Comparison of ENCODE assay signal across 8 cellular contexts in genomic region chr15:66865622-66866611, GRCh38.
DNase-seq lines count a peak whose midpoint lies in the region; ATAC-seq and TF ChIP-seq lines count a peak whose summit lies in the region.

No MANE protein-coding gene starts in this region.

- H3K4me1 ChIP-seq in left lung (peaks cover 0 to 25% of the 10 kb centered on the region in 2 donors), A673 (ENCODE audit: insufficient read depth, low read length, poor library complexity, severe bottlenecking) (no peaks in the 10 kb centered on the region)

- H3K4me3 ChIP-seq in left lung (no peak overlapping the region), A673 (ENCODE audit: low read depth, low read length, poor library complexity, severe bottlenecking) (no peak overlapping the region)

- H3K27me3 ChIP-seq in left lung (no peaks in the 10 kb centered on the region), A673 (replicated peaks; ENCODE audit: insufficient read depth, low read depth, low read length, poor library complexity) (no peaks in the 10 kb centered on the region)

- H3K36me3 ChIP-seq in left lung: no peaks in the 10 kb centered on the region
- no peaks in the 10 kb centered on the region for H3K36me3 ChIP-seq in A673 (ENCODE audit: insufficient read depth, low read length, poor library complexity, severe bottlenecking)

- no TSS peak for BruUV-seq in A673 (replicated peaks; lab: Mats Ljungman, UMichigan)

- DNase-seq in left lung: peak; percentile 69 to 80
- DNase-seq in A673 (ENCODE audit: low spot score): no peak
- DNase-seq in AG08396 (ENCODE audit: low spot score): no peak
- DNase-seq in SW480 (ENCODE audit: low spot score): no peak
- no peak for DNase-seq in DMS114 treated with DMSO at 0.1 percent for 48 hours (lab: John Stamatoyannopoulos, UW; ENCODE audit: unreplicated experiment)

- intact Hi-C loops in left lung (cut with DNase I): no loop called here
- intact Hi-C loops in A673 (cut with micrococcal nuclease; ENCODE audit: unreplicated experiment): no loop called here

- H3K27ac ChIP-seq in left lung (peak overlapping the region in 1 of 2 donors; percentile 13), A673 (ENCODE audit: low read depth, low read length, poor library complexity, severe bottlenecking) (no peak overlapping the region)

- POLR2A ChIA-PET in A673 (lab: Charles Lee; ENCODE audit: low non-redundant PET): no interaction called here

- TF ChIP-seq CTCF in left lung (IDR thresholded peaks at IDR 0.05) (no peak), A673 (conservative IDR thresholded peaks at IDR 0.05; ENCODE audit: low read depth, low read length) (no peak)

- peak; percentile 80 for ATAC-seq in GM18498 (IDR thresholded peaks at IDR 0.05; ENCODE audit: unreplicated experiment)
- peak; percentile 72 for ATAC-seq in HG02642 (IDR thresholded peaks at IDR 0.05; ENCODE audit: poor library complexity, unreplicated experiment)
- ATAC-seq in left lung: peak; percentile 66

- H3K9me3 ChIP-seq in left lung (no peaks in the 10 kb centered on the region), A673 (ENCODE audit: low read depth, low read length, poor library complexity, severe bottlenecking) (no peaks in the 10 kb centered on the region)

- CTCF ChIA-PET in A673 (lab: Charles Lee): no interaction called here

TF ChIP-seq in PFSK-1, 5 proteins besides CTCF, POLR2A, EP300 and RAD21:
- TF ChIP-seq REST (IDR thresholded peaks at IDR 0.05; ENCODE audit: insufficient read depth in 1 of 2, low read depth in 2 of 2, low read length in 2 of 2) (no peak), SIN3A (IDR thresholded peaks at IDR 0.05; ENCODE audit: borderline replicate concordance, insufficient read depth, low read length) (no peak), TAF1 (IDR thresholded peaks at IDR 0.05; ENCODE audit: borderline replicate concordance, insufficient read depth, low read length) (no peak), FOXP2 (optimal IDR thresholded peaks at IDR 0.05; ENCODE audit: borderline replicate concordance, extremely low read depth, extremely low read length, insufficient read depth) (peak; percentile 11)

Comparison
In these comparisons a context has a peak if more than half of its experiments do, and no peak if none do; other contexts are left out.
1. DNase-seq: peak in left lung (2 of 2); none in A673 (single experiment), AG08396 (single experiment), SW480 (single experiment) and DMS114 treated with DMSO at 0.1 percent for 48 hours (single experiment).
2. Peak in every context shown above with its lines, with median percentiles within 50 percentile points of each other: ATAC-seq.